8 cellular contexts compared by ENCODE assay signal in the genomic region with DNA sequence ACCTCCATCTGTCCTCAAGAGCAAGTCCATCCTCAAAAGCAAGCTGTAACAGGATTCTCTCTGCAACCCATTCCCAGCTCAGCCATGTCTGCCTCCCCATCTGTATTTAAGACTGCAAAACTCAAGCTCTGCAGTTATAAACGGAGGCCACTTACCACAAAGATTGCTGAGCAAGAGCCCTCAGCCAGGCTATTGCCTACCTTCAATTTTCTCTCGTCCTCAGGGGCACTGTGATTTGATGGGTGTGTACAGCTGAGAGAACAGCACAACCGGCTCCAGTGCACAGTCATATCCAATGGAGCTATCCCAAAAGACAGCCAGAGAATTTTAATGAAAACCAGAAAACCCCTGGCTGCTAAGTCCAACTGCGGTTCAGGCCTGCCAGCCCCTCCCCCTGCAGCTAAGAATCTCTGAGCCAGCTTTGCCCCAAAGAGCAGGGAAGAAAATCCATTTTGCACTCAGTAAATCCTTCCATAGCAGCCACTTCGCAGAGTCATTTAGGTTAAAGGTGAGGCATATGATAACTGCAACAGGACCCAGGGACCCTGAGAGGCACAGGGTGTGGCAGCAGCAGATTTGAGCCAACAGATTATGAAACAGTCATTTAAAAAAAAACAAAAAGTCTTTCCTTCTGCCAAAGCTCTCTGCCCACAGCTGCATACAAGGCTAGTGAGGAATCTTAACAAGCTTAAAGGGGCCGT. TPM values are rescaled to one million over a fixed set of nuclear protein-coding genes. Genes with fewer than 3 reads are reported as not detected.
A peak's percentile ranks its signal among the peaks of the same experiment; 100 is the strongest.
DNase-seq lines count a peak whose midpoint lies in the region; ATAC-seq, FAIRE-seq and TF ChIP-seq lines count a peak whose summit lies in the region.

No MANE protein-coding gene starts in this region.

- peak overlapping the region; percentile 50 for H2AFZ ChIP-seq in IMR-90 (replicated peaks; ENCODE audit: low read length, poor library complexity)
- H2AFZ ChIP-seq in astrocyte (ENCODE audit: low read depth, low read length) = no peak overlapping the region

- H3K27ac ChIP-seq in IMR-90 (ENCODE audit: insufficient read depth, low read length) (peak overlapping the region; percentile 51; the same call in 1 of the 2 replicates), astrocyte (ENCODE audit: low read depth, low read length) (peak overlapping the region; percentile 28), stomach (peak overlapping the region; percentile 32 to 73 (median 69))

- no peak overlapping the region for H3K56ac ChIP-seq in IMR-90 (ENCODE audit: extremely low read depth, insufficient read depth, low read length)

- H4K91ac ChIP-seq in IMR-90 (ENCODE audit: insufficient read depth, low read depth, low read length) = 0 out of 2 replicates have a peak overlapping the region, but pooled peaks have one; percentile 0

- H3K79me2 ChIP-seq in astrocyte (ENCODE audit: insufficient read depth, low read length) = peaks cover 52% of the 10 kb centered on the region

- CTCF ChIA-PET in IMR-90 (lab: Yijun Ruan, JAX) = no interaction called here

- peak overlapping the region; percentile 16 to 31; a peak in 3 of 4 replicates for H4K8ac ChIP-seq in IMR-90 (ENCODE audit: low read depth in 2 of 2, low read length in 2 of 2)

- peaks cover 30 to 32% of the 10 kb centered on the region in 2 experiments for H3K79me1 ChIP-seq in IMR-90 (ENCODE audit: low read depth in 1 of 2, low read length in 2 of 2)

- no peaks in the 10 kb centered on the region for H3K9me3 Mint-ChIP-seq in astrocyte (ENCODE audit: unreplicated experiment)

- DNase-seq in DMS79 (lab: John Stamatoyannopoulos, UW) (peak; percentile 57), IMR-90 (peak; percentile 71), astrocyte (ENCODE audit: low read depth) (peak; percentile 81), islet precursor cell (peak; percentile 73), stomach (peak; percentile 31), middle frontal gyrus (ENCODE audit: extremely low spot score, low spot score) (no peak)

- no peak for TF ChIP-seq RAD21 in IMR-90 (IDR thresholded peaks at IDR 0.05; ENCODE audit: low read length)

- peak overlapping the region; percentile 46 for H3K4me3 Mint-ChIP-seq in astrocyte (ENCODE audit: unreplicated experiment)

- H3K27ac Mint-ChIP-seq in astrocyte (ENCODE audit: unreplicated experiment) = peak overlapping the region; percentile 58

- in situ Hi-C loops in IMR-90 (cut with MboI; ENCODE audit: low sequenced_read_pairs) = no loop called here

- H3K27me3 ChIP-seq in IMR-90 (ENCODE audit: control insufficient read depth, insufficient read depth, low read length) = no peaks in the 10 kb centered on the region
- no peaks in the 10 kb centered on the region for H3K27me3 ChIP-seq in astrocyte (ENCODE audit: insufficient read depth, low read length)
- H3K27me3 ChIP-seq in stomach = no peaks in the 10 kb centered on the region

- TF ChIP-seq POLR2A in IMR-90 (IDR thresholded peaks at IDR 0.05; ENCODE audit: low read depth, low read length) (no peak), stomach (IDR thresholded peaks at IDR 0.05) (no peak)

- no TSS peak for BruUV-seq in IMR-90 (replicated peaks; lab: Mats Ljungman, UMichigan)

- WGBS in IMR-90 (ENCODE audit: extremely low coverage in 2 of 2, insufficient read length in 1 of 2), 2 experiments = 0% methylated on average over 1 of the region's 6 CpGs; no CpG with 5 or more reads in 1 of the 2 experiments
- 14 to 27% (median 18%) methylated on average over 6 of the region's 6 CpGs for WGBS in stomach, 5 donors

- H3K23ac ChIP-seq in IMR-90 (ENCODE audit: low read depth, low read length) = no peak overlapping the region

- TF ChIP-seq CTCF in IMR-90 (conservative IDR thresholded peaks at IDR 0.05; ENCODE audit: low read depth, low read length) (no peak), astrocyte (IDR thresholded peaks at IDR 0.05; ENCODE audit: insufficient read depth, low read depth, low read length) (no peak), stomach (IDR thresholded peaks at IDR 0.05) (no peak)

- H2BK15ac ChIP-seq in IMR-90 (ENCODE audit: low read depth, low read length) = no peak overlapping the region; the same call in 2 of the 3 replicates

- intact Hi-C loops in IMR-90 (cut with micrococcal nuclease) = no loop called here
- intact Hi-C loops in stomach (cut with DNase I; ENCODE audit: low total_unique reads) = no loop called here

- peak overlapping the region; percentile 46 for H3K4ac ChIP-seq in IMR-90 (ENCODE audit: low read depth, low read length)

- no peak for FAIRE-seq in astrocyte (lab: Jason Lieb, UNC)

- no peaks in the 10 kb centered on the region for H3K9me3 ChIP-seq in IMR-90 (ENCODE audit: control insufficient read depth, insufficient read depth, low read length)
- no peaks in the 10 kb centered on the region for H3K9me3 ChIP-seq in astrocyte (ENCODE audit: insufficient read depth, low read depth, low read length)
- H3K9me3 ChIP-seq in stomach = no peaks in the 10 kb centered on the region

- H3K4me1 Mint-ChIP-seq in astrocyte (ENCODE audit: low read depth, unreplicated experiment) = peaks cover 35% of the 10 kb centered on the region

- H3K4me2 ChIP-seq in IMR-90 (ENCODE audit: low read depth, low read length) (peak overlapping the region; percentile 39), astrocyte (ENCODE audit: low read length) (peak overlapping the region; percentile 79)

- no peak overlapping the region for H2AK9ac ChIP-seq in IMR-90 (replicated peaks; ENCODE audit: low read depth, low read length, poor library complexity)

- dilution Hi-C loops in IMR-90 (cut with HindIII; ENCODE audit: low sequenced_read_pairs, unreplicated experiment) = no loop called here

- TF ChIP-seq EP300 in stomach (IDR thresholded peaks at IDR 0.05) = no peak

- peaks cover 6% of the 10 kb centered on the region; the same call in 1 of the 2 replicates for H3K4me1 ChIP-seq in IMR-90 (ENCODE audit: control insufficient read depth, insufficient read depth, low read length)
- H3K4me1 ChIP-seq in astrocyte (ENCODE audit: insufficient read depth, low read length) = peaks cover 27% of the 10 kb centered on the region
- peaks cover 16 to 50% (median 31%) of the 10 kb centered on the region in 4 donors for H3K4me1 ChIP-seq in stomach

- H2BK5ac ChIP-seq in IMR-90 (ENCODE audit: low read depth, low read length, poor library complexity, severe bottlenecking) = no peak overlapping the region

- H4K5ac ChIP-seq in IMR-90 (ENCODE audit: low read depth, low read length) = 0 out of 2 replicates have a peak overlapping the region, but pooled peaks have one; percentile 3

- no peaks in the 10 kb centered on the region for H3K27me3 Mint-ChIP-seq in astrocyte (ENCODE audit: low read depth, unreplicated experiment)

- no peak overlapping the region for H2AK5ac ChIP-seq in IMR-90 (ENCODE audit: low read depth, low read length)

- H3K36me3 ChIP-seq in IMR-90 (ENCODE audit: control insufficient read depth, insufficient read depth, low read length) (no peaks in the 10 kb centered on the region), astrocyte (ENCODE audit: insufficient read depth, low read length) (no peaks in the 10 kb centered on the region), stomach (no peaks in the 10 kb centered on the region)

- peak overlapping the region; percentile 56 for H2BK120ac ChIP-seq in IMR-90 (ENCODE audit: low read depth, low read length)

- POLR2A ChIA-PET in IMR-90 (lab: Charles Lee; ENCODE audit: unreplicated experiment) = interaction anchor here (1.5 kb wide), 1 partner anchor 18 kb away, joined by 3 read pairs; no protein-coding TSS in a partner anchor

- 0 out of 2 replicates have a peak overlapping the region, but pooled peaks have one; percentile 8 for H3K18ac ChIP-seq in IMR-90 (ENCODE audit: low read depth, low read length)

- H3K14ac ChIP-seq in IMR-90 (replicated peaks; ENCODE audit: low read depth, low read length) = peak overlapping the region; percentile 12; the same call in 1 of the 2 replicates

- ATAC-seq in IMR-90 (ENCODE audit: low read depth) (peak; percentile 76), HG03342 (IDR thresholded peaks at IDR 0.05; ENCODE audit: unreplicated experiment) (no peak), GM18858 (IDR thresholded peaks at IDR 0.05; ENCODE audit: unreplicated experiment) (no peak)

- peaks cover 2% of the 10 kb centered on the region for H3K36me3 Mint-ChIP-seq in astrocyte (ENCODE audit: low read depth, unreplicated experiment)

- H2BK20ac ChIP-seq in IMR-90 (ENCODE audit: low read depth, low read length) = peak overlapping the region; percentile 22; the same call in 1 of the 2 replicates

- H3K4me3 ChIP-seq in IMR-90 (ENCODE audit: insufficient read depth, low read depth, low read length) = no peak overlapping the region
- peak overlapping the region; percentile 48 for H3K4me3 ChIP-seq in astrocyte (ENCODE audit: insufficient read depth, low read depth, low read length)
- H3K4me3 ChIP-seq in stomach = peak overlapping the region; percentile 7 to 14 (median 10)

- H3K9me1 ChIP-seq in IMR-90 (ENCODE audit: insufficient read depth, low read length) = peaks cover 8% of the 10 kb centered on the region

- H3K9ac ChIP-seq in IMR-90 (ENCODE audit: low read depth, low read length) (peak overlapping the region; percentile 27), astrocyte (ENCODE audit: low read length) (peak overlapping the region; percentile 49)

- peaks cover 13% of the 10 kb centered on the region; the same call in 1 of the 2 replicates for H4K20me1 ChIP-seq in IMR-90 (ENCODE audit: insufficient read depth, low read length)
- peaks cover 39% of the 10 kb centered on the region for H4K20me1 ChIP-seq in astrocyte (ENCODE audit: insufficient read depth, low read length)

TF ChIP-seq in IMR-90, 13 proteins besides CTCF, POLR2A, EP300 and RAD21:
- TF ChIP-seq CEBPB (IDR thresholded peaks at IDR 0.05; ENCODE audit: low read depth, low read length) = peak; percentile 26; the same call in 1 of the 2 replicates
- TF ChIP-seq, protein P1, sequence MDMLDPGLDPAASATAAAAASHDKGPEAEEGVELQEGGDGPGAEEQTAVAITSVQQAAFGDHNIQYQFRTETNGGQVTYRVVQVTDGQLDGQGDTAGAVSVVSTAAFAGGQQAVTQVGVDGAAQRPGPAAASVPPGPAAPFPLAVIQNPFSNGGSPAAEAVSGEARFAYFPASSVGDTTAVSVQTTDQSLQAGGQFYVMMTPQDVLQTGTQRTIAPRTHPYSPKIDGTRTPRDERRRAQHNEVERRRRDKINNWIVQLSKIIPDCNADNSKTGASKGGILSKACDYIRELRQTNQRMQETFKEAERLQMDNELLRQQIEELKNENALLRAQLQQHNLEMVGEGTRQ (IDR thresholded peaks at IDR 0.05; ENCODE audit: low read depth, low read length) = no peak
TF ChIP-seq in IMR-90: peak in this region for 1.

RNA-seq across cellular contexts. Expression of a gene that starts 37.6 kb away (rescaled TPM):
- total RNA-seq in IMR-90 (2012; rRNA removed) = 14.4 and 25.6 TPM in 2 replicates
- 4.6 and 7.2 TPM in 2 replicates for polyA plus RNA-seq in IMR-90 (2012; rRNA removed)
- polyA plus RNA-seq in IMR-90 (2012; cell fraction: cytosol; rRNA removed) = 1.9 and 2.1 TPM in 2 replicates
- polyA plus RNA-seq in IMR-90 (2012; cell fraction: nucleus; rRNA removed; ENCODE audit: low replicate concordance) = 2.1 and 7.3 TPM in 2 replicates
- total RNA-seq in astrocyte = 35.5 and 40.0 TPM in 2 replicates
- total RNA-seq in stomach = 10 to 100 TPM in 1 of 5 donors, 1 to 10 TPM in 3, under 1 TPM in 1; 0.29 to 14.0 (median 3.9) TPM
- 1 to 10 TPM; 1.5 to 5.3 (median 2.2) TPM for polyA plus RNA-seq in stomach
